Comparison of ENCODE assay signal across 13 cellular contexts in the genomic region with DNA sequence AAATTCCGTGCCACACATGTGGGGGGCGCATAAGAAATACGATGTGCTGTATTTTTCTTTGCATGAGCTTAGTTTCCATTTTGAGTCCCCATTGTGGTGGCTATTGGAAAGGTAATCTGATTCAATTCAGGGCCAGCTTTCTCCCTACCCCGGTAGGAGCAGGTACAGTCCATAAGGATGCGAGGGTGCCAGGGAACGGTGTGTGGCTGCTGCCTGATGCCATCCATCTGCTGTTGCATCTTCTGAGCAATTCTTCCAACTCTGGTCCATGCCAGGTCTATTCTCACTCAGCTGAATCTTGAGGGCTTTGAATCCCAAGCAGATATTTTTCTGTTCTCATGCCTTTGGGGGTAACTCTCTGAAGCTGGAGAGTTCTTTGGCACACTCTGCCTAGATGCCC.
DNase-seq lines count a peak whose midpoint lies in the region; TF ChIP-seq lines count a peak whose summit lies in the region.
"Had no signal": no experiment of that assay in that cellular context is flagged by ENCODE, and none has a peak within 500 bp of the region (broad histone marks: within the 10 kb centered on the region; RNA-seq: fewer than 3 reads in every experiment).

No MANE protein-coding gene starts in this region.

- DNase-seq in activated CD4-positive, alpha-beta T cell treated with anti-CD3 and anti-CD28 coated beads, Interleukin-2, amount 10 ng/mL, durations not matched to agents 24 days and 14 days, result peak; percentile 14
- DNase-seq in activated CD4-positive, alpha-beta T cell treated with anti-CD3 and anti-CD28 coated beads for 1 hour, result no peak
- DNase-seq in cerebellar cortex (ENCODE audit: low spot score) (peak; percentile 59), GM10248 (ENCODE audit: extremely low spot score) (no peak), NCI-H526 (lab: John Stamatoyannopoulos, UW) (no peak)
- DNase-seq: AML-193; Caco-2; Calu3; CD4-positive, alpha-beta T cell; CD8-positive, alpha-beta T cell; DMS79 treated with DMSO at 0.1 percent for 48 hours; GDM1 had no signal

- TF ChIP-seq CTCF in GM10248 (IDR thresholded peaks at IDR 0.05; ENCODE audit: control extremely low read depth, extremely low read depth, low read depth, missing control alignments), result no peak

- H3K27ac Mint-ChIP-seq in activated CD4-positive, alpha-beta T cell treated with anti-CD3 and anti-CD28 coated beads, Interleukin-2, amount 10 ng/mL, durations not matched to agents 24 days and 14 days, result no peak overlapping the region
- H3K27ac Mint-ChIP-seq: B cell; CD4-positive, alpha-beta T cell; CD8-positive, alpha-beta T cell had no signal

- no peak overlapping the region for H3K4me3 Mint-ChIP-seq in activated CD4-positive, alpha-beta T cell treated with anti-CD3 and anti-CD28 coated beads, Interleukin-2, amount 10 ng/mL, durations not matched to agents 24 days and 14 days
- H3K4me3 Mint-ChIP-seq: B cell; CD4-positive, alpha-beta T cell; CD8-positive, alpha-beta T cell had no signal

- H3K27me3 Mint-ChIP-seq in activated CD4-positive, alpha-beta T cell treated with anti-CD3 and anti-CD28 coated beads, Interleukin-2, amount 10 ng/mL, durations not matched to agents 24 days and 14 days, result no peaks in the 10 kb centered on the region
- H3K27me3 Mint-ChIP-seq: B cell; CD4-positive, alpha-beta T cell had no signal

- CTCF ChIA-PET in GM10248 (lab: Yijun Ruan, JAX), result interaction anchor here (1.2 to 1.3 kb wide), 4 partner anchors 11 to 74 kb away, joined by 3 to 4 read pairs (median 3); no protein-coding TSS in a partner anchor

- no peaks in the 10 kb centered on the region for H3K36me3 Mint-ChIP-seq in activated CD4-positive, alpha-beta T cell treated with anti-CD3 and anti-CD28 coated beads, Interleukin-2, amount 10 ng/mL, durations not matched to agents 24 days and 14 days (ENCODE audit: low read depth)
- H3K36me3 Mint-ChIP-seq: CD8-positive, alpha-beta T cell had no signal

- intact Hi-C loops in activated CD4-positive, alpha-beta T cell treated with anti-CD3 and anti-CD28 coated beads, Interleukin-2, amount 10 ng/mL, durations not matched to agents 24 days and 14 days (cut with micrococcal nuclease), result no loop called here

- POLR2A ChIA-PET in GM10248 (lab: Yijun Ruan, JAX), result no interaction called here

- H3K9me3 Mint-ChIP-seq in activated CD4-positive, alpha-beta T cell treated with anti-CD3 and anti-CD28 coated beads, Interleukin-2, amount 10 ng/mL, durations not matched to agents 24 days and 14 days, result no peaks in the 10 kb centered on the region
- H3K9me3 Mint-ChIP-seq: CD4-positive, alpha-beta T cell; CD8-positive, alpha-beta T cell had no signal

- no peaks in the 10 kb centered on the region for H3K4me1 Mint-ChIP-seq in activated CD4-positive, alpha-beta T cell treated with anti-CD3 and anti-CD28 coated beads, Interleukin-2, amount 10 ng/mL, durations not matched to agents 24 days and 14 days
- H3K4me1 Mint-ChIP-seq: B cell had no signal

Comparison
In these comparisons a context has a peak if more than half of its experiments do, and no peak if none do; other contexts are left out.
1. DNase-seq: peak in activated CD4-positive, alpha-beta T cell treated with anti-CD3 and anti-CD28 coated beads, Interleukin-2, amount 10 ng/mL, durations not matched to agents 24 days and 14 days (single experiment) and cerebellar cortex (single experiment); none in activated CD4-positive, alpha-beta T cell treated with anti-CD3 and anti-CD28 coated beads for 1 hour (single experiment), GM10248 (single experiment) and NCI-H526 (0 of 2).